24 cellular contexts compared by ENCODE assay signal in genomic region chr10:115390607-115391006, GRCh38.
"Had no signal": no experiment of that assay in that cellular context is flagged by ENCODE, and none has a peak within 500 bp of the region (broad histone marks: within the 10 kb centered on the region; RNA-seq: fewer than 3 reads in every experiment).

No MANE protein-coding gene starts in this region.

- H3K9me3 ChIP-seq: suprapubic skin, testis, thoracic aorta, thyroid gland, transverse colon, upper lobe of left lung, upper lobe of right lung, uterus, vagina had no signal

- DNase-seq: stimulated activated CD4-positive, alpha-beta T cell treated with anti-CD3 and anti-CD28 coated beads, Interleukin-2, amount 100 ng/mL, for 48 hours; stimulated activated CD4-positive, alpha-beta T cell treated with anti-CD3 and anti-CD28 coated beads, Interleukin-4, amount 100 ng/mL, for 1 hour; stimulated activated CD4-positive, alpha-beta T cell treated with anti-CD3 and anti-CD28 coated beads, Interleukin-4, amount 100 ng/mL, for 24 hours; stimulated activated CD4-positive, alpha-beta T cell treated with anti-CD3 and anti-CD28 coated beads, Interleukin-4, amount 100 ng/mL, for 4 hours; stimulated activated CD8-positive, alpha-beta memory T cell treated with anti-CD3 and anti-CD28 coated beads, Interleukin-4, amount 100 ng/mL, for 48 hours; stimulated activated naive B cell treated with anti-CD40 and anti-IgM and Interleukin-4, amounts not matched to agents 10 μg/mL and 1 μg/mL and 100 μg/mL, for 72 hours; stimulated activated naive CD4-positive, alpha-beta T cell; stimulated activated naive CD4-positive, alpha-beta T cell treated with Interleukin-2 at 50 U/mL for 16 hours; stimulated activated naive CD8-positive, alpha-beta T cell treated with anti-CD3 and anti-CD28 coated beads, Interleukin-15, amount 100 ng/mL, for 72 hours; stimulated activated naive CD8-positive, alpha-beta T cell treated with anti-CD3 and anti-CD28 coated beads, Interleukin-15, Interleukin-2, amounts not matched to agents 100 U/mL and 50 U/mL, for 24 hours; stomach; substantia nigra; testis; thyroid gland; tibial artery; transverse colon; trophoblast cell; upper lobe of left lung; upper lobe of right lung; uterus had no signal

- H3K36me3 ChIP-seq: stomach, suprapubic skin, thoracic aorta, thyroid gland, tibial artery, tibial nerve, transverse colon, upper lobe of left lung, upper lobe of right lung, uterus, vagina had no signal

- H3K4me3 ChIP-seq: stomach, suprapubic skin, testis, thoracic aorta, thyroid gland, tibial artery, tibial nerve, transverse colon, upper lobe of left lung, upper lobe of right lung, uterus, vagina had no signal

- H3K27ac ChIP-seq: stomach, suprapubic skin, testis, thoracic aorta, thyroid gland, tibial artery, tibial nerve, transverse colon, upper lobe of left lung, upper lobe of right lung, uterus, vagina had no signal

- H3K4me1 ChIP-seq: stomach, suprapubic skin, testis, thyroid gland, tibial artery, tibial nerve, transverse colon, upper lobe of left lung, upper lobe of right lung, uterus, vagina had no signal
